Comparison of ENCODE assay signal across 2 cellular contexts in the genomic region with DNA sequence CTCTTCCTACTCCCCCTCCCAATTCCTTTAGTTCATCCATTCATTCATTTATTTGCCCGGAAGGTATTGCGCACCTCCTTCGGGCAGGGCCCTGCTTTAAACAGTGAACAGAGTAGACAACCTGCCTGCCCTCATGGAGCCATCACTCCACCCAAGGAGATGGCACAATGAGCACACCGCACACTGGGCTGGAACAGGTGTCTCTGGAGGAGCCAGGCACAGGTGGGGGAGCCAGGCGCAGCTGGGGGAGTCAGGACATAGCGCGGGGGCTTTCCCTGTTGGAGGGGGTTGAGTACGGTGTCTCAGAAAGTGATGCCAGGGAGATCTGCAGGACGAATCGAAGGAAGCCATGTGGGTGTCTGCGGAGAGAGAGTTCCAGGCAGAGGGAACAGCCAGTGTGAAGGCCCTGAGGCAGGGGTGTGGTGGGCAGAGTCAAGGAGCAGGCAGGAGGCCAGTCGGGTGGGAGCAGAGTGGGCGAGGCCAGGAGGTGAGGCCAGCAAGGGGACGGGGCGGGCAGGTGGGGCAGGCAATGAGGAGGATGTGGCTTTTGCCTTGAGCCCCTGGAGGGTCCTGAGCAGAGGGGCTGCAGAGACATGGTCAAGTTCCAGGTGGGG.
TF ChIP-seq lines count a peak whose summit lies in the region.

No MANE protein-coding gene starts in this region.

TF ChIP-seq in H1, 55 proteins besides CTCF, POLR2A, EP300 and RAD21:
- no peak for TF ChIP-seq TCF12 (IDR thresholded peaks at IDR 0.05; ENCODE audit: low read depth, low read length)
- TF ChIP-seq RBBP5 (IDR thresholded peaks at IDR 0.05; ENCODE audit: borderline replicate concordance, low read depth, low read length): no peak
- no peak for TF ChIP-seq SIN3A (conservative IDR thresholded peaks at IDR 0.05 in 1 of 2, IDR thresholded peaks at IDR 0.05 in 1 of 2; ENCODE audit: low read depth in 1 of 2, low read length in 2 of 2)
- no peak for TF ChIP-seq E2F6 (IDR thresholded peaks at IDR 0.05)
- no peak for TF ChIP-seq TAF1 (IDR thresholded peaks at IDR 0.05; ENCODE audit: low read depth, low read length)
- no peak for TF ChIP-seq SUZ12 (IDR thresholded peaks at IDR 0.05; ENCODE audit: low read length)
- no peak for TF ChIP-seq BRCA1 (IDR thresholded peaks at IDR 0.05; ENCODE audit: low read depth, low read length)
- no peak for TF ChIP-seq HDAC6 (IDR thresholded peaks at IDR 0.05; ENCODE audit: low read depth, low read length)
- TF ChIP-seq RNF2 (IDR thresholded peaks at IDR 0.05; ENCODE audit: borderline replicate concordance, low read depth, low read length, missing control alignments, poor library complexity, severe bottlenecking): no peak
- TF ChIP-seq FOSL1 (IDR thresholded peaks at IDR 0.05; ENCODE audit: insufficient read depth, low read depth, low read length): no peak
- TF ChIP-seq MAX (IDR thresholded peaks at IDR 0.05): no peak
- TF ChIP-seq SP1 (IDR thresholded peaks at IDR 0.05; ENCODE audit: low read depth, low read length): no peak
- no peak for TF ChIP-seq ATF2 (IDR thresholded peaks at IDR 0.05; ENCODE audit: low read length)
- TF ChIP-seq SAP30 (IDR thresholded peaks at IDR 0.05; ENCODE audit: insufficient read depth, insufficient replicate concordance, low read length): no peak
- TF ChIP-seq EZH2 (IDR thresholded peaks at IDR 0.05; ENCODE audit: low read depth, low read length, severe bottlenecking): no peak
- no peak for TF ChIP-seq RXRA (IDR thresholded peaks at IDR 0.05; ENCODE audit: insufficient read depth, low read depth, low read length)
- no peak for TF ChIP-seq POU5F1 (IDR thresholded peaks at IDR 0.05; ENCODE audit: low read depth, low read length)
- no peak for TF ChIP-seq TAF7 (optimal IDR thresholded peaks at IDR 0.05; ENCODE audit: borderline replicate concordance, low read depth, low read length)
- TF ChIP-seq CREB1 (IDR thresholded peaks at IDR 0.05): no peak
- TF ChIP-seq MAFK (IDR thresholded peaks at IDR 0.05; ENCODE audit: low read depth, low read length): no peak
TF ChIP-seq in H1: peak in this region for 0.

TF ChIP-seq in WTC11, 78 proteins besides CTCF, POLR2A, EP300 and RAD21:
- TF ChIP-seq, protein P1, sequence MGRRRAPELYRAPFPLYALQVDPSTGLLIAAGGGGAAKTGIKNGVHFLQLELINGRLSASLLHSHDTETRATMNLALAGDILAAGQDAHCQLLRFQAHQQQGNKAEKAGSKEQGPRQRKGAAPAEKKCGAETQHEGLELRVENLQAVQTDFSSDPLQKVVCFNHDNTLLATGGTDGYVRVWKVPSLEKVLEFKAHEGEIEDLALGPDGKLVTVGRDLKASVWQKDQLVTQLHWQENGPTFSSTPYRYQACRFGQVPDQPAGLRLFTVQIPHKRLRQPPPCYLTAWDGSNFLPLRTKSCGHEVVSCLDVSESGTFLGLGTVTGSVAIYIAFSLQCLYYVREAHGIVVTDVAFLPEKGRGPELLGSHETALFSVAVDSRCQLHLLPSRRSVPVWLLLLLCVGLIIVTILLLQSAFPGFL (CRISPR knock-in tag; IDR thresholded peaks at IDR 0.05; ENCODE audit: borderline replicate concordance): no peak
- no peak for TF ChIP-seq FOXP1 (CRISPR knock-in tag; IDR thresholded peaks at IDR 0.05; ENCODE audit: borderline replicate concordance)
- TF ChIP-seq RELA (CRISPR knock-in tag; IDR thresholded peaks at IDR 0.05; ENCODE audit: borderline replicate concordance): no peak
- TF ChIP-seq, protein P2, sequence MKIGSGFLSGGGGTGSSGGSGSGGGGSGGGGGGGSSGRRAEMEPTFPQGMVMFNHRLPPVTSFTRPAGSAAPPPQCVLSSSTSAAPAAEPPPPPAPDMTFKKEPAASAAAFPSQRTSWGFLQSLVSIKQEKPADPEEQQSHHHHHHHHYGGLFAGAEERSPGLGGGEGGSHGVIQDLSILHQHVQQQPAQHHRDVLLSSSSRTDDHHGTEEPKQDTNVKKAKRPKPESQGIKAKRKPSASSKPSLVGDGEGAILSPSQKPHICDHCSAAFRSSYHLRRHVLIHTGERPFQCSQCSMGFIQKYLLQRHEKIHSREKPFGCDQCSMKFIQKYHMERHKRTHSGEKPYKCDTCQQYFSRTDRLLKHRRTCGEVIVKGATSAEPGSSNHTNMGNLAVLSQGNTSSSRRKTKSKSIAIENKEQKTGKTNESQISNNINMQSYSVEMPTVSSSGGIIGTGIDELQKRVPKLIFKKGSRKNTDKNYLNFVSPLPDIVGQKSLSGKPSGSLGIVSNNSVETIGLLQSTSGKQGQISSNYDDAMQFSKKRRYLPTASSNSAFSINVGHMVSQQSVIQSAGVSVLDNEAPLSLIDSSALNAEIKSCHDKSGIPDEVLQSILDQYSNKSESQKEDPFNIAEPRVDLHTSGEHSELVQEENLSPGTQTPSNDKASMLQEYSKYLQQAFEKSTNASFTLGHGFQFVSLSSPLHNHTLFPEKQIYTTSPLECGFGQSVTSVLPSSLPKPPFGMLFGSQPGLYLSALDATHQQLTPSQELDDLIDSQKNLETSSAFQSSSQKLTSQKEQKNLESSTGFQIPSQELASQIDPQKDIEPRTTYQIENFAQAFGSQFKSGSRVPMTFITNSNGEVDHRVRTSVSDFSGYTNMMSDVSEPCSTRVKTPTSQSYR (CRISPR knock-in tag; IDR thresholded peaks at IDR 0.05): no peak
- TF ChIP-seq SOX15 (CRISPR knock-in tag; IDR thresholded peaks at IDR 0.05): no peak
- TF ChIP-seq PRRX2 (CRISPR knock-in tag; IDR thresholded peaks at IDR 0.05): no peak
- TF ChIP-seq NFATC4 (CRISPR knock-in tag; IDR thresholded peaks at IDR 0.05): no peak
- TF ChIP-seq ZBTB21 (CRISPR knock-in tag; IDR thresholded peaks at IDR 0.05; ENCODE audit: borderline replicate concordance): no peak
- TF ChIP-seq NFYB (CRISPR knock-in tag; conservative IDR thresholded peaks at IDR 0.05; ENCODE audit: low read depth): no peak
- TF ChIP-seq, protein P3, sequence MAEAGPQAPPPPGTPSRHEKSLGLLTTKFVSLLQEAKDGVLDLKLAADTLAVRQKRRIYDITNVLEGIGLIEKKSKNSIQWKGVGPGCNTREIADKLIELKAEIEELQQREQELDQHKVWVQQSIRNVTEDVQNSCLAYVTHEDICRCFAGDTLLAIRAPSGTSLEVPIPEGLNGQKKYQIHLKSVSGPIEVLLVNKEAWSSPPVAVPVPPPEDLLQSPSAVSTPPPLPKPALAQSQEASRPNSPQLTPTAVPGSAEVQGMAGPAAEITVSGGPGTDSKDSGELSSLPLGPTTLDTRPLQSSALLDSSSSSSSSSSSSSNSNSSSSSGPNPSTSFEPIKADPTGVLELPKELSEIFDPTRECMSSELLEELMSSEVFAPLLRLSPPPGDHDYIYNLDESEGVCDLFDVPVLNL (CRISPR knock-in tag; IDR thresholded peaks at IDR 0.05; ENCODE audit: borderline replicate concordance, low read depth): no peak
- TF ChIP-seq ZNF512 (CRISPR knock-in tag; IDR thresholded peaks at IDR 0.05; ENCODE audit: borderline replicate concordance): no peak
- no peak for TF ChIP-seq KAT7 (CRISPR knock-in tag; IDR thresholded peaks at IDR 0.05; ENCODE audit: borderline replicate concordance)
- no peak for TF ChIP-seq ZNF425 (CRISPR knock-in tag; conservative IDR thresholded peaks at IDR 0.05)
- no peak for TF ChIP-seq ZNF317 (CRISPR knock-in tag; IDR thresholded peaks at IDR 0.05; ENCODE audit: borderline replicate concordance, low read depth)
- TF ChIP-seq ZNF416 (CRISPR knock-in tag; IDR thresholded peaks at IDR 0.05): no peak
- TF ChIP-seq, protein P4, sequence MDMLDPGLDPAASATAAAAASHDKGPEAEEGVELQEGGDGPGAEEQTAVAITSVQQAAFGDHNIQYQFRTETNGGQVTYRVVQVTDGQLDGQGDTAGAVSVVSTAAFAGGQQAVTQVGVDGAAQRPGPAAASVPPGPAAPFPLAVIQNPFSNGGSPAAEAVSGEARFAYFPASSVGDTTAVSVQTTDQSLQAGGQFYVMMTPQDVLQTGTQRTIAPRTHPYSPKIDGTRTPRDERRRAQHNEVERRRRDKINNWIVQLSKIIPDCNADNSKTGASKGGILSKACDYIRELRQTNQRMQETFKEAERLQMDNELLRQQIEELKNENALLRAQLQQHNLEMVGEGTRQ (CRISPR knock-in tag; IDR thresholded peaks at IDR 0.05): no peak
- no peak for TF ChIP-seq JUN (CRISPR knock-in tag; IDR thresholded peaks at IDR 0.05)
- no peak for TF ChIP-seq HMGA2 (CRISPR knock-in tag; IDR thresholded peaks at IDR 0.05)
- no peak for TF ChIP-seq ZNF532 (CRISPR knock-in tag; IDR thresholded peaks at IDR 0.05; ENCODE audit: borderline replicate concordance)
- no peak for TF ChIP-seq GTF2I (CRISPR knock-in tag; conservative IDR thresholded peaks at IDR 0.05)
